ENCODE assay signal across 9 cellular contexts in genomic region chrX:13090261-13091110, GRCh38. TPM values are rescaled to one million over a fixed set of nuclear protein-coding genes. Genes with fewer than 3 reads are reported as not detected.
DNase-seq lines count a peak whose midpoint lies in the region; ATAC-seq and TF ChIP-seq lines count a peak whose summit lies in the region.
"Had no signal": no experiment of that assay in that cellular context is flagged by ENCODE, and none has a peak within 500 bp of the region (broad histone marks: within the 10 kb centered on the region; RNA-seq: fewer than 3 reads in every experiment).

No MANE protein-coding gene starts in this region.

- no peak for DNase-seq in activated naive CD4-positive, alpha-beta T cell treated with anti-CD3 and anti-CD28 coated beads, Interleukin-2, amount 50 U/mL, for 16 hours
- DNase-seq in adrenal gland (peak in 1 of 7 donors; percentile 24), lung (ENCODE audit: low spot score) (no peak)
- no peak for DNase-seq in activated CD8-positive, alpha-beta memory T cell treated with anti-CD3 and anti-CD28 coated beads, Interleukin-2, amount 50 U/mL, for 48 hours

- no peak for TF ChIP-seq POLR2A in adrenal gland (IDR thresholded peaks at IDR 0.05)

- peaks cover 92% of the 10 kb centered on the region for H3K4me1 Mint-ChIP-seq in activated naive CD4-positive, alpha-beta T cell treated with anti-CD3 and anti-CD28 coated beads, Interleukin-2, amount 50 U/mL, for 24 hours

- ATAC-seq in lung (ENCODE audit: insufficient read depth, low FRiP score) (peak; percentile 25), HG02623 (IDR thresholded peaks at IDR 0.05; ENCODE audit: unreplicated experiment) (no peak), GM21367 (IDR thresholded peaks at IDR 0.05; ENCODE audit: unreplicated experiment) (no peak)

- H3K4me3 Mint-ChIP-seq in activated naive CD4-positive, alpha-beta T cell treated with anti-CD3 and anti-CD28 coated beads, Interleukin-2, amount 50 U/mL, for 24 hours: peak overlapping the region; percentile 70

- 65 to 73% (median 66%) methylated on average over 12 to 14 of the region's 14 CpGs for WGBS in adrenal gland, 4 donors
- 14 to 51% methylated on average over 14 of the region's 14 CpGs for WGBS in lung, 2 donors
- WGBS in urinary bladder: 35% methylated on average over 14 of the region's 14 CpGs

- H3K36me3 Mint-ChIP-seq in activated naive CD4-positive, alpha-beta T cell treated with anti-CD3 and anti-CD28 coated beads, Interleukin-2, amount 50 U/mL, for 24 hours: no peaks in the 10 kb centered on the region

- no peaks in the 10 kb centered on the region for H3K27me3 Mint-ChIP-seq in activated naive CD4-positive, alpha-beta T cell treated with anti-CD3 and anti-CD28 coated beads, Interleukin-2, amount 50 U/mL, for 24 hours

- H3K9me3 ChIP-seq in adrenal gland (replicated peaks in 1 of 3) (no peaks in the 10 kb centered on the region), lung (ENCODE audit: control insufficient read depth in 2 of 2, insufficient read depth in 1 of 2, low read length in 1 of 2) (peaks cover 0 to 3% of the 10 kb centered on the region in 2 donors)

- H3K27ac ChIP-seq in adrenal gland (peak overlapping the region in 3 of 5 donors; percentile 61 to 74 (median 65)), lung (ENCODE audit: low read depth in 1 of 2, low read length in 1 of 2) (peak overlapping the region; percentile 46 to 85), urinary bladder (ENCODE audit: low read depth) (peak overlapping the region; percentile 69)

- TF ChIP-seq CTCF in adrenal gland (IDR thresholded peaks at IDR 0.05) (no peak), lung (IDR thresholded peaks at IDR 0.05; ENCODE audit: control extremely low read depth, extremely low read depth) (no peak)

- H3K9me3 Mint-ChIP-seq in activated naive CD4-positive, alpha-beta T cell treated with anti-CD3 and anti-CD28 coated beads, Interleukin-2, amount 50 U/mL, for 24 hours: no peaks in the 10 kb centered on the region

- H3K27ac Mint-ChIP-seq in activated naive CD4-positive, alpha-beta T cell treated with anti-CD3 and anti-CD28 coated beads, Interleukin-2, amount 50 U/mL, for 24 hours: peak overlapping the region; percentile 88

- intact Hi-C loops in adrenal gland (cut with DNase I): no loop called here

- H3K4me3 ChIP-seq in adrenal gland (no peak overlapping the region), lung (no peak overlapping the region), urinary bladder (ENCODE audit: low read depth, low read length) (no peak overlapping the region)

- H3K36me3 ChIP-seq in adrenal gland (replicated peaks in 1 of 2) (no peaks in the 10 kb centered on the region), lung (ENCODE audit: control insufficient read depth in 2 of 2, insufficient read depth in 2 of 2, low read length in 2 of 2) (no peaks in the 10 kb centered on the region), urinary bladder (ENCODE audit: insufficient read depth) (no peaks in the 10 kb centered on the region)

- peaks cover 0 to 5% of the 10 kb centered on the region in 2 donors for H3K4me1 ChIP-seq in adrenal gland (replicated peaks in 1 of 2)
- H3K4me1 ChIP-seq in lung (ENCODE audit: control insufficient read depth in 2 of 2, insufficient read depth in 2 of 2, low read length in 2 of 2): no peaks in the 10 kb centered on the region
- H3K4me1 ChIP-seq in urinary bladder (ENCODE audit: insufficient read depth): peaks cover 3% of the 10 kb centered on the region

- H3K27me3 ChIP-seq in adrenal gland (no peaks in the 10 kb centered on the region), lung (ENCODE audit: control insufficient read depth, insufficient read depth) (no peaks in the 10 kb centered on the region)

RNA-seq across cellular contexts. Expression of gene FAM9C, which starts 46.1 kb away (rescaled TPM):
- total RNA-seq in adrenal gland: under 1 TPM in 1 of 8 donors, not detected in 7; 0.14 TPM
- under 1 TPM in 1 of 3 donors, not detected in 2; 0.03 TPM for polyA plus RNA-seq in adrenal gland
- total RNA-seq in lung: under 1 TPM; 0.09 to 0.28 TPM
- polyA plus RNA-seq in lung: under 1 TPM in 1 of 2 donors, not detected in 1; 0.01 TPM
- total RNA-seq in urinary bladder: 0.05 TPM
- polyA plus RNA-seq in urinary bladder: 0.08 TPM
- total RNA-seq: renal cortical epithelial cell had no signal
